Comparison of ENCODE assay signal across 18 cellular contexts in genomic region chr15:70254186-70254974, GRCh38.
"Had no signal": no experiment of that assay in that cellular context is flagged by ENCODE, and none has a peak within 500 bp of the region (broad histone marks: within the 10 kb centered on the region; RNA-seq: fewer than 3 reads in every experiment).

No MANE protein-coding gene starts in this region.

- H3K4me3 Mint-ChIP-seq: activated naive CD8-positive, alpha-beta T cell treated with anti-CD3 and anti-CD28 coated beads for 36 hours; endodermal cell; naive thymus-derived CD4-positive, alpha-beta T cell had no signal

- H3K36me3 ChIP-seq: cardiac muscle cell, WERI-Rb-1 had no signal

- H3K27ac Mint-ChIP-seq: activated naive CD8-positive, alpha-beta T cell treated with anti-CD3 and anti-CD28 coated beads for 36 hours; endodermal cell had no signal

- H3K27me3 Mint-ChIP-seq: activated naive CD8-positive, alpha-beta T cell treated with anti-CD3 and anti-CD28 coated beads for 36 hours had no signal

- DNase-seq: activated CD4-positive, alpha-beta T cell treated with anti-CD3 and anti-CD28 coated beads, Interleukin-2, amount 50 U/mL, for 48 hours; activated naive CD4-positive, alpha-beta T cell; activated naive CD8-positive, alpha-beta T cell treated with anti-CD3 and anti-CD28 coated beads for 36 hours; activated T-cell treated with anti-CD3 and anti-CD28 coated beads for 4 hours; amniotic stem cell; dorsolateral prefrontal cortex; endodermal cell; foreskin fibroblast; mesendoderm; naive thymus-derived CD4-positive, alpha-beta T cell; nucleus accumbens; stimulated activated CD4-positive, alpha-beta T cell treated with anti-CD3 and anti-CD28 coated beads, Interleukin-12 subunit alpha, Interleukin-12 subunit beta, amount 100 ng/mL, for 4 hours; stimulated activated CD4-positive, alpha-beta T cell treated with anti-CD3 and anti-CD28 coated beads, Interleukin-1b, Interleukin-23, amount 100 ng/mL, for 48 hours; stimulated activated CD8-positive, alpha-beta memory T cell treated with anti-CD3 and anti-CD28 coated beads, Interleukin-4, amount 100 ng/mL, for 48 hours; stimulated activated naive CD4-positive, alpha-beta T cell; WERI-Rb-1 had no signal

- H3K36me3 Mint-ChIP-seq: activated naive CD8-positive, alpha-beta T cell treated with anti-CD3 and anti-CD28 coated beads for 36 hours had no signal

- H3K27ac ChIP-seq: cardiac muscle cell, dorsolateral prefrontal cortex, epithelial cell of prostate, WERI-Rb-1 had no signal

- ATAC-seq: naive thymus-derived CD4-positive, alpha-beta T cell had no signal

- H3K9me3 Mint-ChIP-seq: activated naive CD8-positive, alpha-beta T cell treated with anti-CD3 and anti-CD28 coated beads for 36 hours; endodermal cell had no signal

- H3K4me3 ChIP-seq: cardiac muscle cell, dorsolateral prefrontal cortex had no signal
